1 cellular context compared by ENCODE assay signal in genomic region chr22:50759597-50760341, GRCh38.
A peak's percentile ranks its signal among the peaks of the same experiment; 100 is the strongest.
TF ChIP-seq lines count a peak whose summit lies in the region.

No MANE protein-coding gene starts in this region.

TF ChIP-seq in HepG2, 621 proteins besides CTCF, POLR2A, EP300 and RAD21:
- TF ChIP-seq GZF1 (CRISPR knock-in tag; IDR thresholded peaks at IDR 0.05): peak; percentile 99
- peak; percentile 77; the same call in 1 of the 2 replicates for TF ChIP-seq POGK (CRISPR knock-in tag; conservative IDR thresholded peaks at IDR 0.05)
